Comparison of ENCODE assay signal across 22 cellular contexts in genomic region chr7:77771901-77772300, GRCh38.
"Had no signal": no experiment of that assay in that cellular context is flagged by ENCODE, and none has a peak within 500 bp of the region (broad histone marks: within the 10 kb centered on the region; RNA-seq: fewer than 3 reads in every experiment).

No MANE protein-coding gene starts in this region.

- H3K4me3 Mint-ChIP-seq: activated B cell treated with CpG ODN at 0.5 μM for 24 hours; activated CD4-positive, alpha-beta memory T cell treated with anti-CD3 and anti-CD28 coated beads, Interleukin-2, amount 10 ng/mL, durations not matched to agents 7 days and 5 days; activated naive CD4-positive, alpha-beta T cell treated with anti-CD3 and anti-CD28 coated beads for 36 hours; activated naive CD8-positive, alpha-beta T cell treated with anti-CD3 and anti-CD28 coated beads, Interleukin-2, amount 50 U/mL, for 24 hours; brain; neural crest cell; stimulated activated naive CD8-positive, alpha-beta T cell treated with anti-CD3 and anti-CD28 coated beads, Interleukin-15, Interleukin-2, amounts not matched to agents 100 ng/mL and 50 ng/mL, for 24 hours; T-cell had no signal

- H3K4me3 ChIP-seq: dorsolateral prefrontal cortex, left lung, prostate gland had no signal

- H3K27ac Mint-ChIP-seq: activated B cell treated with CpG ODN at 0.5 μM for 24 hours; activated CD4-positive, alpha-beta memory T cell treated with anti-CD3 and anti-CD28 coated beads, Interleukin-2, amount 10 ng/mL, durations not matched to agents 7 days and 5 days; activated naive CD4-positive, alpha-beta T cell treated with anti-CD3 and anti-CD28 coated beads for 36 hours; activated naive CD8-positive, alpha-beta T cell treated with anti-CD3 and anti-CD28 coated beads, Interleukin-2, amount 50 U/mL, for 24 hours; stimulated activated naive CD8-positive, alpha-beta T cell treated with anti-CD3 and anti-CD28 coated beads, Interleukin-15, Interleukin-2, amounts not matched to agents 100 ng/mL and 50 ng/mL, for 24 hours; T-cell had no signal

- H3K9me3 ChIP-seq: prostate gland had no signal

- H3K9me3 Mint-ChIP-seq: activated CD4-positive, alpha-beta memory T cell treated with anti-CD3 and anti-CD28 coated beads, Interleukin-2, amount 10 ng/mL, durations not matched to agents 7 days and 5 days; activated naive CD4-positive, alpha-beta T cell treated with anti-CD3 and anti-CD28 coated beads for 36 hours; activated naive CD8-positive, alpha-beta T cell treated with anti-CD3 and anti-CD28 coated beads, Interleukin-2, amount 50 U/mL, for 24 hours; neural crest cell; stimulated activated naive CD8-positive, alpha-beta T cell treated with anti-CD3 and anti-CD28 coated beads, Interleukin-15, Interleukin-2, amounts not matched to agents 100 ng/mL and 50 ng/mL, for 24 hours; T-cell had no signal

- H3K27me3 ChIP-seq: dorsolateral prefrontal cortex, left lung had no signal

- ATAC-seq: activated naive CD8-positive, alpha-beta T cell treated with anti-CD3 and anti-CD28 coated beads, Interleukin-2, amount 50 U/mL, for 24 hours; left lung; right cardiac atrium; T-cell had no signal

- H3K4me1 ChIP-seq: left lung, prostate gland had no signal

- H3K27ac ChIP-seq: epithelial cell of prostate, left lung, prostate gland had no signal

- H3K36me3 ChIP-seq: prostate gland had no signal

- H3K4me1 Mint-ChIP-seq: activated naive CD8-positive, alpha-beta T cell treated with anti-CD3 and anti-CD28 coated beads, Interleukin-2, amount 50 U/mL, for 24 hours; brain; neural crest cell had no signal

- H3K27me3 Mint-ChIP-seq: activated B cell treated with CpG ODN at 0.5 μM for 24 hours; activated CD4-positive, alpha-beta memory T cell treated with anti-CD3 and anti-CD28 coated beads, Interleukin-2, amount 10 ng/mL, durations not matched to agents 7 days and 5 days; activated naive CD8-positive, alpha-beta T cell treated with anti-CD3 and anti-CD28 coated beads, Interleukin-2, amount 50 U/mL, for 24 hours; brain; stimulated activated naive CD8-positive, alpha-beta T cell treated with anti-CD3 and anti-CD28 coated beads, Interleukin-15, Interleukin-2, amounts not matched to agents 100 ng/mL and 50 ng/mL, for 24 hours; T-cell had no signal

- DNase-seq: activated B cell treated with CpG ODN at 0.5 μM for 24 hours; activated CD4-positive, alpha-beta memory T cell treated with anti-CD3 and anti-CD28 coated beads, Interleukin-2, amount 10 ng/mL, durations not matched to agents 7 days and 5 days; activated CD4-positive, alpha-beta T cell treated with anti-CD3 and anti-CD28 coated beads for 48 hours; activated CD8-positive, alpha-beta memory T cell treated with anti-CD3 and anti-CD28 coated beads, Interleukin-2, amount 50 U/mL, for 48 hours; activated naive CD4-positive, alpha-beta T cell treated with anti-CD3 and anti-CD28 coated beads for 36 hours; activated naive CD8-positive, alpha-beta T cell treated with anti-CD3 and anti-CD28 coated beads, Interleukin-2, amount 50 U/mL, for 24 hours; caudate nucleus; dorsolateral prefrontal cortex; head of caudate nucleus; left lung; mammary epithelial cell; midbrain; right cardiac atrium; stimulated activated CD4-positive, alpha-beta T cell treated with anti-CD3 and anti-CD28 coated beads, Interleukin-2, amount 100 ng/mL, for 24 hours; T-cell; T-helper 9 cell; trophoblast cell had no signal
